ENCODE assay signal across 2 cellular contexts in genomic region chr13:32047088-32047487, GRCh38.
TF ChIP-seq lines count a peak whose summit lies in the region.

No MANE protein-coding gene starts in this region.

TF ChIP-seq in HepG2, 621 proteins besides CTCF, POLR2A, EP300 and RAD21:
- TF ChIP-seq LCORL (IDR thresholded peaks at IDR 0.05) (peak; percentile 62; the same call in 1 of the 2 replicates), LCORL (CRISPR knock-in tag; IDR thresholded peaks at IDR 0.05) (no peak), KLF12 (CRISPR knock-in tag; IDR thresholded peaks at IDR 0.05; ENCODE audit: borderline replicate concordance) (no peak)

TF ChIP-seq in H1, 55 proteins besides CTCF, POLR2A, EP300 and RAD21:
- TF ChIP-seq EGR1 (IDR thresholded peaks at IDR 0.05; ENCODE audit: borderline replicate concordance, low read depth, low read length) (no peak), SIX5 (IDR thresholded peaks at IDR 0.05; ENCODE audit: low read depth, low read length) (no peak), CBX5 (IDR thresholded peaks at IDR 0.05; ENCODE audit: low read depth, low read length) (no peak), RFX5 (IDR thresholded peaks at IDR 0.05; ENCODE audit: borderline replicate concordance, low read depth, low read length) (no peak), SP4 (IDR thresholded peaks at IDR 0.05; ENCODE audit: low read length) (no peak), CTBP2 (IDR thresholded peaks at IDR 0.05; ENCODE audit: borderline replicate concordance, insufficient read depth, insufficient read length, low read length) (no peak), SP1 (IDR thresholded peaks at IDR 0.05; ENCODE audit: low read depth, low read length) (no peak), HDAC2 (IDR thresholded peaks at IDR 0.05; ENCODE audit: borderline replicate concordance in 1 of 2, low read depth in 2 of 2, low read length in 2 of 2) (no peak), POU5F1 (IDR thresholded peaks at IDR 0.05; ENCODE audit: low read depth, low read length) (no peak), KDM5A (IDR thresholded peaks at IDR 0.05; ENCODE audit: low read length) (no peak), TBP (IDR thresholded peaks at IDR 0.05; ENCODE audit: low read depth, low read length) (no peak), SRF (IDR thresholded peaks at IDR 0.05; ENCODE audit: low read depth, low read length) (no peak), EZH2 (IDR thresholded peaks at IDR 0.05; ENCODE audit: low read depth, low read length, severe bottlenecking) (no peak), MAX (IDR thresholded peaks at IDR 0.05) (no peak), USF2 (IDR thresholded peaks at IDR 0.05; ENCODE audit: low read length) (no peak), CHD7 (IDR thresholded peaks at IDR 0.05; ENCODE audit: insufficient replicate concordance, low read length) (no peak), RNF2 (IDR thresholded peaks at IDR 0.05; ENCODE audit: borderline replicate concordance, low read depth, low read length, missing control alignments, poor library complexity, severe bottlenecking) (no peak), BRCA1 (IDR thresholded peaks at IDR 0.05; ENCODE audit: low read depth, low read length) (no peak), HDAC6 (IDR thresholded peaks at IDR 0.05; ENCODE audit: low read depth, low read length) (no peak), BACH1 (IDR thresholded peaks at IDR 0.05; ENCODE audit: low read length) (no peak)
TF ChIP-seq in H1: peak in this region for 0.
